33 cellular contexts compared by ENCODE assay signal in genomic region chr16:52630711-52631110, GRCh38.
"Had no signal": no experiment of that assay in that cellular context is flagged by ENCODE, and none has a peak within 500 bp of the region (broad histone marks: within the 10 kb centered on the region; RNA-seq: fewer than 3 reads in every experiment).

No MANE protein-coding gene starts in this region.

- H3K9me3 ChIP-seq: MG63 had no signal

- H3K36me3 ChIP-seq: MG63 had no signal

- H3K4me3 ChIP-seq: MG63 had no signal

- DNase-seq: Karpas-422, Kasumi-1, MG63, MM.1S, MV-4-11, NCI-H1048, NCI-H1092, NCI-H1092 treated with DMSO at 0.1 percent for 48 hours, NCI-H1105, NCI-H1105 treated with DMSO at 0.1 percent for 48 hours, NCI-H1417, NCI-H1417 treated with DMSO at 0.1 percent for 48 hours, NCI-H1436, NCI-H1436 treated with DMSO at 0.1 percent for 48 hours, NCI-H146, NCI-H1694, NCI-H187, NCI-H187 treated with DMSO at 0.1 percent for 48 hours, NCI-H1930, NCI-H2029, NCI-H2029 treated with DMSO at 0.1 percent for 48 hours, NCI-H2081, NCI-H2081 treated with DMSO at 0.1 percent for 48 hours, NCI-H2107, NCI-H2171, NCI-H2171 treated with DMSO at 0.1 percent for 48 hours, NCI-H2227 treated with DMSO at 0.1 percent for 48 hours, NCI-H226, NCI-H345, NCI-H446, NCI-H446 treated with DMSO at 0.1 percent for 48 hours, NCI-H510A, NCI-H510A treated with DMSO at 0.1 percent for 48 hours had no signal
